In genomic region chr14:92638904-92639303, GRCh38 we compare ENCODE assay signal across 19 cellular contexts.
A peak's percentile ranks its signal among the peaks of the same experiment; 100 is the strongest.
DNase-seq lines count a peak whose midpoint lies in the region; ATAC-seq and TF ChIP-seq lines count a peak whose summit lies in the region.
"Had no signal": no experiment of that assay in that cellular context is flagged by ENCODE, and none has a peak within 500 bp of the region (broad histone marks: within the 10 kb centered on the region; RNA-seq: fewer than 3 reads in every experiment).

No MANE protein-coding gene starts in this region.

- ATAC-seq in Right ventricle myocardium superior (ENCODE audit: poor library complexity) (peak; percentile 73), GM21576 (IDR thresholded peaks at IDR 0.05; ENCODE audit: unreplicated experiment) (no peak)
- ATAC-seq in activated T-helper 17 cell treated with anti-CD3 and anti-CD28 coated beads, Interleukin-2, amount 50 U/mL, for 72 hours (replicated peaks), result no peak
- ATAC-seq: CD8-positive, alpha-beta T cell; stimulated activated naive CD8-positive, alpha-beta T cell treated with anti-CD3 and anti-CD28 coated beads, Interleukin-15, Interleukin-2, amounts not matched to agents 100 U/mL and 50 U/mL, for 24 hours had no signal

- H3K9ac ChIP-seq in muscle layer of colon (ENCODE audit: low read length), result no peak overlapping the region
- H3K9ac ChIP-seq: neural progenitor cell had no signal

- TF ChIP-seq POLR2A in transverse colon (IDR thresholded peaks at IDR 0.05), result no peak

- H3K4me1 ChIP-seq in right atrium auricular region, result no peaks in the 10 kb centered on the region
- peaks cover 8% of the 10 kb centered on the region for H3K4me1 ChIP-seq in muscle layer of colon (ENCODE audit: insufficient read depth, low read length)
- H3K4me1 ChIP-seq in transverse colon, result no peaks in the 10 kb centered on the region
- peaks cover 2% of the 10 kb centered on the region for H3K4me1 ChIP-seq in osteoblast (ENCODE audit: insufficient read depth, low read length)

- peak overlapping the region; percentile 62 for H3K27ac Mint-ChIP-seq in activated T-helper 17 cell treated with anti-CD3 and anti-CD28 coated beads, Interleukin-2, amount 50 U/mL, for 72 hours
- H3K27ac Mint-ChIP-seq: neural progenitor cell had no signal

- H3K4me3 ChIP-seq in right atrium auricular region (no peak overlapping the region), muscle layer of colon (ENCODE audit: low read depth in 1 of 2, low read length in 2 of 2) (no peak overlapping the region), transverse colon (no peak overlapping the region), osteoblast (ENCODE audit: insufficient read depth, low read length) (no peak overlapping the region)
- H3K4me3 ChIP-seq: lung, neural progenitor cell had no signal

- no peaks in the 10 kb centered on the region for H3K9me3 Mint-ChIP-seq in activated T-helper 17 cell treated with anti-CD3 and anti-CD28 coated beads, Interleukin-2, amount 50 U/mL, for 72 hours
- H3K9me3 Mint-ChIP-seq: CD8-positive, alpha-beta T cell; neural progenitor cell had no signal

- H3K79me2 ChIP-seq in osteoblast (ENCODE audit: insufficient read depth, low read length), result no peaks in the 10 kb centered on the region

- WGBS in transverse colon (ENCODE audit: low coverage in 1 of 2), 2 donors, result 58 to 86% methylated on average over 1 to 5 of the region's 7 CpGs

- H3K27ac ChIP-seq in right atrium auricular region (no peak overlapping the region), muscle layer of colon (ENCODE audit: low read depth, low read length) (peak overlapping the region; percentile 69), transverse colon (peak overlapping the region; percentile 20 to 59 (median 36)), osteoblast (ENCODE audit: low read depth, low read length) (no peak overlapping the region)
- H3K27ac ChIP-seq: neural progenitor cell had no signal

- H3K9me3 ChIP-seq in right atrium auricular region (no peaks in the 10 kb centered on the region), muscle layer of colon (ENCODE audit: low read length) (no peaks in the 10 kb centered on the region), transverse colon (no peaks in the 10 kb centered on the region), osteoblast (ENCODE audit: low read depth, low read length) (no peaks in the 10 kb centered on the region)

- no peak for TF ChIP-seq EP300 in transverse colon (IDR thresholded peaks at IDR 0.05; ENCODE audit: low read depth)

- no peak for TF ChIP-seq CTCF in right atrium auricular region (IDR thresholded peaks at IDR 0.05)
- TF ChIP-seq CTCF in transverse colon (IDR thresholded peaks at IDR 0.05), result no peak
- TF ChIP-seq CTCF in osteoblast (IDR thresholded peaks at IDR 0.05; ENCODE audit: extremely low read depth, low read depth, low read length), result no peak

- H3K4me3 Mint-ChIP-seq in activated T-helper 17 cell treated with anti-CD3 and anti-CD28 coated beads, Interleukin-2, amount 50 U/mL, for 72 hours, result no peak overlapping the region
- H3K4me3 Mint-ChIP-seq: CD8-positive, alpha-beta T cell; neural progenitor cell had no signal

- DNase-seq in Right ventricle myocardium superior, result no peak
- DNase-seq in right atrium auricular region (ENCODE audit: low spot score), result no peak
- DNase-seq in transverse colon, result no peak
- no peak for DNase-seq in osteoblast (ENCODE audit: insufficient read length, low spot score, missing footprints)
- DNase-seq in activated CD8-positive, alpha-beta memory T cell treated with anti-CD3 and anti-CD28 coated beads, Interleukin-2, amount 50 U/mL, for 48 hours, result no peak
- DNase-seq: activated CD4-positive, alpha-beta T cell treated with anti-CD3 and anti-CD28 coated beads for 48 hours; activated gamma-delta T cell treated with Interleukin-2 at 50 U/mL for 16 hours; CD8-positive, alpha-beta T cell; central memory CD4-positive, alpha-beta T cell; effector CD8-positive, alpha-beta T cell; HCEC 1CT; NCI-H1105; NCI-H2171 treated with DMSO at 0.1 percent for 48 hours; stimulated activated naive CD8-positive, alpha-beta T cell treated with anti-CD3 and anti-CD28 coated beads, Interleukin-15, Interleukin-2, amounts not matched to agents 100 U/mL and 50 U/mL, for 24 hours had no signal

- no peaks in the 10 kb centered on the region for H3K36me3 Mint-ChIP-seq in activated T-helper 17 cell treated with anti-CD3 and anti-CD28 coated beads, Interleukin-2, amount 50 U/mL, for 72 hours (ENCODE audit: low read depth)
- H3K36me3 Mint-ChIP-seq: neural progenitor cell had no signal

- in situ Hi-C loops in transverse colon (cut with MboI; ENCODE audit: low pct_ligation_motif_present in 1 of 4, low pct_unique_long_range_greater_than_20kb in 1 of 4, low sequenced_read_pairs in 3 of 4), result no loop called here

- H3K36me3 ChIP-seq in right atrium auricular region (no peaks in the 10 kb centered on the region), muscle layer of colon (ENCODE audit: insufficient read depth, low read length) (peaks cover 6% of the 10 kb centered on the region), transverse colon (no peaks in the 10 kb centered on the region), osteoblast (ENCODE audit: insufficient read depth, low read length) (no peaks in the 10 kb centered on the region)
- H3K36me3 ChIP-seq: neural progenitor cell had no signal

- H2AFZ ChIP-seq in osteoblast (ENCODE audit: low read length), result no peak overlapping the region
- H2AFZ ChIP-seq: neural progenitor cell had no signal

- H3K4me1 Mint-ChIP-seq in activated T-helper 17 cell treated with anti-CD3 and anti-CD28 coated beads, Interleukin-2, amount 50 U/mL, for 72 hours, result peaks cover 10% of the 10 kb centered on the region

- H3K27me3 Mint-ChIP-seq in activated T-helper 17 cell treated with anti-CD3 and anti-CD28 coated beads, Interleukin-2, amount 50 U/mL, for 72 hours, result no peaks in the 10 kb centered on the region

- no peaks in the 10 kb centered on the region for H4K20me1 ChIP-seq in osteoblast (ENCODE audit: insufficient read depth, low read length)

- no peak overlapping the region for H3K4me2 ChIP-seq in osteoblast (ENCODE audit: insufficient read depth, low read length)
- H3K4me2 ChIP-seq: neural progenitor cell had no signal

- H3K27me3 ChIP-seq in right atrium auricular region, result no peaks in the 10 kb centered on the region
- no peaks in the 10 kb centered on the region for H3K27me3 ChIP-seq in muscle layer of colon (ENCODE audit: control insufficient read depth in 1 of 2, insufficient read depth in 2 of 2, low read length in 2 of 2)
- H3K27me3 ChIP-seq in transverse colon, result no peaks in the 10 kb centered on the region
- no peaks in the 10 kb centered on the region for H3K27me3 ChIP-seq in osteoblast (ENCODE audit: insufficient read depth, low read length)
- H3K27me3 ChIP-seq: neural progenitor cell had no signal

- intact Hi-C loops in Right ventricle myocardium superior (cut with DNase I), result no loop called here
- intact Hi-C loops in transverse colon (cut with DNase I; ENCODE audit: low total_unique reads), result no loop called here

Comparison
In these comparisons a context has a peak if more than half of its experiments do, and no peak if none do; other contexts are left out.
1. H3K27ac ChIP-seq: peak in muscle layer of colon (single experiment) and transverse colon (4 of 4); none in right atrium auricular region (0 of 2) and osteoblast (single experiment).